In the genomic region with DNA sequence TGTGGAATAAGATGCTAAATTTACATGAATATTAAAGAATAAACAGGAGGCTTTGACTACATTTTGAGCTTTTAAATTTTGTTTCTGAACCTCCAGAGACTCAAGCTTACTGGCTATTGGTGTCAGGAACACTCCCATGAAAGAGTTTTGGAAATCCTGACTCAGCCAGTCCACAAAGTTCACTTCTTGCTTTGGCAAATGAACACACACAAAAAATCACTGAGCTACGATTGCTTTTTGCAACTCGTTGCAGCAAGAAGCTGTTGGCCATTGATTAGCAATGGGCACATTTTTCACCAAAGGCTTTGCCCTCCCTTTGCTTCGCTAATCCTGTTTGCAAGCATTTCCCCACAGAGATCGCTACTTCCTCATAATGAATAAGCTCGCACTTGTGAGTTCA, we compare ENCODE assay signal across 19 cellular contexts.
DNase-seq lines count a peak whose midpoint lies in the region; ATAC-seq, FAIRE-seq and TF ChIP-seq lines count a peak whose summit lies in the region.
"Had no signal": no experiment of that assay in that cellular context is flagged by ENCODE, and none has a peak within 500 bp of the region (broad histone marks: within the 10 kb centered on the region; RNA-seq: fewer than 3 reads in every experiment).

No MANE protein-coding gene starts in this region.

- no peak for ATAC-seq in HepG2
- peak; percentile 97 for ATAC-seq in left lobe of liver

- H3K27ac ChIP-seq in liver (ENCODE audit: low read depth in 1 of 2, low read length in 2 of 2) (no peak overlapping the region), HepG2 (ENCODE audit: extremely low read length, insufficient read depth, low read length) (no peak overlapping the region), small intestine (ENCODE audit: low read depth in 1 of 2, low read length in 1 of 2) (no peak overlapping the region), uterus (no peak overlapping the region)
- H3K27ac ChIP-seq: BLaER1, GM23248, HL-60 had no signal

- TF ChIP-seq POLR2A in HepG2 (IDR thresholded peaks at IDR 0.05; ENCODE audit: insufficient read depth in 1 of 2, low read depth in 2 of 2, low read length in 2 of 2) (no peak), uterus (IDR thresholded peaks at IDR 0.05) (no peak)

- H3K9ac ChIP-seq in liver (ENCODE audit: low read depth in 1 of 2, low read length in 2 of 2) (no peak overlapping the region), HepG2 (ENCODE audit: insufficient read depth, low read depth, low read length) (no peak overlapping the region)
- H3K9ac ChIP-seq: BLaER1, GM23248 had no signal

- intact Hi-C loops in HepG2 (cut with micrococcal nuclease; ENCODE audit: unreplicated experiment) (no loop called here), uterus (cut with DNase I; ENCODE audit: low total_unique reads) (no loop called here)

- H2AFZ ChIP-seq in HepG2 (ENCODE audit: low read length) = no peak overlapping the region
- H2AFZ ChIP-seq: GM23248 had no signal

- H3K27me3 ChIP-seq in liver (ENCODE audit: control insufficient read depth in 4 of 4, insufficient read depth in 4 of 4, low read length in 3 of 4) (no peaks in the 10 kb centered on the region), HepG2 (ENCODE audit: control insufficient read depth in 1 of 2, insufficient read depth in 2 of 2, low read length in 2 of 2) (no peaks in the 10 kb centered on the region), small intestine (ENCODE audit: control insufficient read depth in 2 of 2, insufficient read depth in 2 of 2, low read length in 2 of 2) (no peaks in the 10 kb centered on the region), uterus (no peaks in the 10 kb centered on the region)
- H3K27me3 ChIP-seq: BLaER1 had no signal

- FAIRE-seq in HepG2 (lab: Jason Lieb, UNC) (no peak), small intestine (lab: Jason Lieb, UNC) (no peak)
- FAIRE-seq: GM12892, GM18507, HTR-8/SVneo had no signal

- H3K4me1 ChIP-seq in liver (ENCODE audit: control insufficient read depth in 4 of 4, insufficient read depth in 4 of 4, low read length in 3 of 4) (peaks cover 0 to 9% (median 4%) of the 10 kb centered on the region in 4 donors), HepG2 (ENCODE audit: insufficient read depth, low read length) (no peaks in the 10 kb centered on the region), small intestine (ENCODE audit: control insufficient read depth in 2 of 2, insufficient read depth in 1 of 2, low read depth in 1 of 2, low read length in 1 of 2) (no peaks in the 10 kb centered on the region), uterus (no peaks in the 10 kb centered on the region)
- H3K4me1 ChIP-seq: HAP-1 had no signal

- BruUV-seq in HepG2 (replicated peaks; lab: Mats Ljungman, UMichigan) = no TSS peak

- in situ Hi-C loops in HepG2 (cut with HindIII; ENCODE audit: extremely low pct_ligation_motif_present, low pct_unique_long_range_greater_than_20kb) = no loop called here

- no peak overlapping the region for H3K4me2 ChIP-seq in HepG2 (ENCODE audit: low read depth, low read length)
- H3K4me2 ChIP-seq: BLaER1 had no signal

- POLR2A ChIA-PET in HepG2 (lab: Yijun Ruan, JAX) = no interaction called here

- DNase-seq in HepG2 (ENCODE audit: low spot score) (no peak), RPMI8226 (peak; percentile 28), left lobe of liver (ENCODE audit: low spot score) (peak; percentile 58), small intestine (peak; percentile 67), uterus (no peak), DMS114 treated with DMSO at 0.1 percent for 48 hours (lab: John Stamatoyannopoulos, UW; ENCODE audit: unreplicated experiment) (no peak), DMS53 treated with DMSO at 0.1 percent for 48 hours (lab: John Stamatoyannopoulos, UW; ENCODE audit: unreplicated experiment) (no peak)
- DNase-seq: 8988T; CD4-positive, alpha-beta memory T cell; DMS53; GDM1; GM23248 had no signal

- WGBS in liver = 34% methylated on average over 5 of the region's 5 CpGs
- 36% methylated on average over 5 of the region's 5 CpGs for WGBS in HepG2 (ENCODE audit: low lambda C conversion rate)
- 10 to 41% (median 24%) methylated on average over 5 of the region's 5 CpGs for WGBS in small intestine, 3 donors

- no peak overlapping the region for H3K4me3 ChIP-seq in liver (ENCODE audit: low read depth in 1 of 3, low read length in 3 of 3)
- no peak overlapping the region for H3K4me3 ChIP-seq in HepG2 (replicated peaks in 1 of 3; ENCODE audit: insufficient read depth in 1 of 3, low read depth in 2 of 3, low read length in 3 of 3)
- H3K4me3 ChIP-seq in small intestine (ENCODE audit: low read depth in 1 of 2, low read length in 2 of 2) = no peak overlapping the region
- H3K4me3 ChIP-seq in uterus = no peak overlapping the region
- H3K4me3 ChIP-seq: BLaER1, GM23248, HAP-1 had no signal

- peak; percentile 54 to 62 for TF ChIP-seq RAD21 in liver (IDR thresholded peaks at IDR 0.05)
- no peak for TF ChIP-seq RAD21 in HepG2 (CRISPR knock-in tag; IDR thresholded peaks at IDR 0.05)

- H3K79me2 ChIP-seq in HepG2 (ENCODE audit: insufficient read depth, low read length) = no peaks in the 10 kb centered on the region

- no peak for TF ChIP-seq EP300 in HepG2 (IDR thresholded peaks at IDR 0.05; ENCODE audit: low read depth in 2 of 2, low read length in 2 of 2)
- TF ChIP-seq EP300 in HepG2 (CRISPR knock-in tag; IDR thresholded peaks at IDR 0.05; ENCODE audit: borderline replicate concordance) = no peak

- CTCF ChIA-PET in HepG2 (lab: Yijun Ruan, JAX; ENCODE audit: low intra/inter-chr PET ratio, low total read pairs) = no interaction called here

- H4K20me1 ChIP-seq in HepG2 (ENCODE audit: insufficient read depth, low read length) = no peaks in the 10 kb centered on the region
- H4K20me1 ChIP-seq: BLaER1 had no signal

- no peak for TF ChIP-seq CTCF in liver (IDR thresholded peaks at IDR 0.05; ENCODE audit: low read depth, low read length, missing input control)
- no peak for TF ChIP-seq CTCF in HepG2 (CRISPR knock-in tag; IDR thresholded peaks at IDR 0.05)
- no peak for TF ChIP-seq CTCF in uterus (IDR thresholded peaks at IDR 0.05)

- H3K36me3 ChIP-seq in liver (ENCODE audit: control insufficient read depth in 4 of 4, insufficient read depth in 3 of 4, low read depth in 1 of 4, low read length in 3 of 4) (no peaks in the 10 kb centered on the region), HepG2 (replicated peaks in 1 of 2; ENCODE audit: control insufficient read depth in 1 of 2, insufficient read depth in 2 of 2, low read length in 2 of 2) (no peaks in the 10 kb centered on the region), small intestine (ENCODE audit: control insufficient read depth in 2 of 2, insufficient read depth in 2 of 2, low read length in 2 of 2) (no peaks in the 10 kb centered on the region), uterus (no peaks in the 10 kb centered on the region)
- H3K36me3 ChIP-seq: BLaER1, HAP-1 had no signal

- no peaks in the 10 kb centered on the region for H3K9me3 ChIP-seq in liver (ENCODE audit: control insufficient read depth in 4 of 4, low read length in 3 of 4)
- H3K9me3 ChIP-seq in HepG2 (ENCODE audit: low read length) = no peaks in the 10 kb centered on the region
- H3K9me3 ChIP-seq in small intestine (ENCODE audit: control insufficient read depth, low read depth) = no peaks in the 10 kb centered on the region
- H3K9me3 ChIP-seq in uterus = no peaks in the 10 kb centered on the region
- H3K9me3 ChIP-seq: HAP-1 had no signal

TF ChIP-seq in liver, 16 proteins besides CTCF, POLR2A, EP300 and RAD21 (continues in another document):
- TF ChIP-seq, protein P1, sequence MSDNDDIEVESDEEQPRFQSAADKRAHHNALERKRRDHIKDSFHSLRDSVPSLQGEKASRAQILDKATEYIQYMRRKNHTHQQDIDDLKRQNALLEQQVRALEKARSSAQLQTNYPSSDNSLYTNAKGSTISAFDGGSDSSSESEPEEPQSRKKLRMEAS (IDR thresholded peaks at IDR 0.05) = peak; percentile 6
- peak; percentile 78 for TF ChIP-seq YY1 (IDR thresholded peaks at IDR 0.05)
- peak; percentile 44 to 66 for TF ChIP-seq RXRA (IDR thresholded peaks at IDR 0.05)
- TF ChIP-seq, protein P2, sequence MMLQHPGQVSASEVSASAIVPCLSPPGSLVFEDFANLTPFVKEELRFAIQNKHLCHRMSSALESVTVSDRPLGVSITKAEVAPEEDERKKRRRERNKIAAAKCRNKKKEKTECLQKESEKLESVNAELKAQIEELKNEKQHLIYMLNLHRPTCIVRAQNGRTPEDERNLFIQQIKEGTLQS (IDR thresholded peaks at IDR 0.05) = peak; percentile 92
- no peak for TF ChIP-seq NR2F2 (IDR thresholded peaks at IDR 0.05)
- peak; percentile 63 for TF ChIP-seq SP1 (IDR thresholded peaks at IDR 0.05)
- peak; percentile 73 to 80 for TF ChIP-seq HNF4A (conservative IDR thresholded peaks at IDR 0.05)

TF ChIP-seq in HepG2, 621 proteins besides CTCF, POLR2A, EP300 and RAD21 (continues in another document):
- TF ChIP-seq SP1 (IDR thresholded peaks at IDR 0.05) (no peak), SP1 (CRISPR knock-in tag; IDR thresholded peaks at IDR 0.05) (no peak), TCF12 (IDR thresholded peaks at IDR 0.05) (no peak), TCF12 (CRISPR knock-in tag; IDR thresholded peaks at IDR 0.05) (no peak), ZNF746 (CRISPR knock-in tag; IDR thresholded peaks at IDR 0.05) (no peak), FOXO1 (CRISPR knock-in tag; IDR thresholded peaks at IDR 0.05) (no peak), MZF1 (CRISPR knock-in tag; IDR thresholded peaks at IDR 0.05; ENCODE audit: borderline replicate concordance) (no peak), ZFP37 (CRISPR knock-in tag; IDR thresholded peaks at IDR 0.05; ENCODE audit: borderline replicate concordance) (no peak), PCBP1 (IDR thresholded peaks at IDR 0.05; ENCODE audit: borderline replicate concordance, low read depth, low read length) (no peak), ZZZ3 (CRISPR knock-in tag; IDR thresholded peaks at IDR 0.05; ENCODE audit: borderline replicate concordance) (no peak), HCFC1 (IDR thresholded peaks at IDR 0.05; ENCODE audit: low read depth, low read length) (no peak)
- TF ChIP-seq, protein P3, sequence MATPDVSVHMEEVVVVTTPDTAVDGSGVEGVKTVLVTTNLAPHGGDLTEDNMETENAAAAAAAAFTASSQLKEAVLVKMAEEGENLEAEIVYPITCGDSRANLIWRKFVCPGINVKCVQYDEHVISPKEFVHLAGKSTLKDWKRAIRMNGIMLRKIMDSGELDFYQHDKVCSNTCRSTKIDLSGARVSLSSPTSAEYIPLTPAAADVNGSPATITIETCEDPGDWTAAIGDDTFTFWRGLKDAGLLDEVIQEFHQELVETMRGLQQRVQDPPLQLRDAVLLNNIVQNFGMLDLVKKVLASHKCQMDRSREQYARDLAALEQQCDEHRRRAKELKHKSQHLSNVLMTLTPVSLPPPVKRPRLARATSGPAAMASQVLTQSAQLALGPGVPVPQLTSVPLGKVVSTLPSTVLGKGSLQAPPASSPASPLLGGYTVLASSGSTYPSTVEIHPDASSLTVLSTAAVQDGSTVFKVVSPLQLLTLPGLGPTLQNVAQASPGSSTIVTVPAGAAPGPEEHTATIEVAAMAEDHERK (CRISPR knock-in tag; IDR thresholded peaks at IDR 0.05; ENCODE audit: low read depth) = no peak
- TF ChIP-seq, protein P4, sequence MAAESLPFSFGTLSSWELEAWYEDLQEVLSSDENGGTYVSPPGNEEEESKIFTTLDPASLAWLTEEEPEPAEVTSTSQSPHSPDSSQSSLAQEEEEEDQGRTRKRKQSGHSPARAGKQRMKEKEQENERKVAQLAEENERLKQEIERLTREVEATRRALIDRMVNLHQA (CRISPR knock-in tag; IDR thresholded peaks at IDR 0.05) = no peak

Comparison
In these comparisons a context has a peak if more than half of its experiments do, and no peak if none do; other contexts are left out.
1. DNase-seq: peak in RPMI8226 (single experiment), left lobe of liver (single experiment) and small intestine (single experiment); none in HepG2 (single experiment), uterus (0 of 2), DMS114 treated with DMSO at 0.1 percent for 48 hours (single experiment) and DMS53 treated with DMSO at 0.1 percent for 48 hours (single experiment).